15 cellular contexts compared by ENCODE assay signal in the genomic region with DNA sequence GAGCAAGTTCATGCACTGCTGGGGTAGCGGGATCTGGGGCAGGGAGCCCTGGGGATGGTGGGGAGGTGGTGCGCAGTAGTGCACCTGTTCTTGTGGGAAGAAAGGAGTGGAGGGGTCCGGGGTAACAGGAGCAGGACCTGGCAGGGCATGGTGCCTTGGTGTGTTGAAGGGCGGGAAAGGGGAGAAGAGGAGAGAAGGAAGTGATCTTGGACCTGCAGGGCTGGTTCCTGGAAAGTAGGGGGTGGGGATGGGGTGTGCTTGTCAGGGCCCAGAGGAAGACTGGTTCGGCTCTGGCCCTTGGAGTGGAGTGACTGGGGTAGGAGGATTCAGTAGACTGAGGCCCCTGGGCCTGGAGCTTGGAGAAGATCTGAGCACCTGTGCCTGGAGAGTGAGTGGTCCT. TPM values are rescaled to one million over a fixed set of nuclear protein-coding genes. Genes with fewer than 3 reads are reported as not detected.
A peak's percentile ranks its signal among the peaks of the same experiment; 100 is the strongest.
DNase-seq lines count a peak whose midpoint lies in the region; ATAC-seq lines count a peak whose summit lies in the region.
"Had no signal": no experiment of that assay in that cellular context is flagged by ENCODE, and none has a peak within 500 bp of the region (broad histone marks: within the 10 kb centered on the region; RNA-seq: fewer than 3 reads in every experiment).

No MANE protein-coding gene starts in this region.

- DNase-seq in cardiac septum (ENCODE audit: low spot score), result peak; percentile 67
- DNase-seq in Right ventricle myocardium inferior (ENCODE audit: missing footprints), result no peak
- DNase-seq in mesenteric fat pad (ENCODE audit: low spot score), result peak; percentile 69
- DNase-seq in ecto neural progenitor cell (ENCODE audit: low spot score), result no peak
- DNase-seq: AML-193; Calu3; CD4-positive, alpha-beta T cell; CD8-positive, alpha-beta T cell; DMS79 treated with DMSO at 0.1 percent for 48 hours; GF-D8 had no signal

- ATAC-seq in Right ventricle myocardium inferior (no peak), GM18867 (IDR thresholded peaks at IDR 0.05; ENCODE audit: unreplicated experiment) (no peak)
- ATAC-seq: A549; CD8-positive, alpha-beta T cell had no signal

- intact Hi-C loops in cardiac septum (cut with DNase I), result no loop called here
- intact Hi-C loops in Right ventricle myocardium inferior (cut with DNase I), result no loop called here

RNA-seq across cellular contexts. Expression of gene CAPN5, which starts 10.9 kb away (rescaled TPM):
- total RNA-seq in cardiac septum (4.0 TPM), Right ventricle myocardium inferior (3.7 TPM), mesenteric fat pad (5.1 TPM)

RNA-seq across cellular contexts. Expression of gene B3GNT6, which starts 21.7 kb away (rescaled TPM):
- total RNA-seq in cardiac septum (not detected), Right ventricle myocardium inferior (not detected), mesenteric fat pad (not detected)
- total RNA-seq: A172; B cell; Caco-2; CD4-positive, alpha-beta T cell; CD8-positive, alpha-beta T cell had no signal

RNA-seq across cellular contexts. Expression of gene OMP, which starts 46.7 kb away (rescaled TPM):
- total RNA-seq in cardiac septum (not detected), Right ventricle myocardium inferior (not detected), mesenteric fat pad (not detected)
- total RNA-seq: A172; B cell; CD4-positive, alpha-beta T cell had no signal

Comparison
In these comparisons a context has a peak if more than half of its experiments do, and no peak if none do; other contexts are left out.
1. DNase-seq: peak in cardiac septum (single experiment) and mesenteric fat pad (single experiment); none in Right ventricle myocardium inferior (single experiment) and ecto neural progenitor cell (single experiment).